ENCODE assay signal across 1 cellular context in the genomic region with DNA sequence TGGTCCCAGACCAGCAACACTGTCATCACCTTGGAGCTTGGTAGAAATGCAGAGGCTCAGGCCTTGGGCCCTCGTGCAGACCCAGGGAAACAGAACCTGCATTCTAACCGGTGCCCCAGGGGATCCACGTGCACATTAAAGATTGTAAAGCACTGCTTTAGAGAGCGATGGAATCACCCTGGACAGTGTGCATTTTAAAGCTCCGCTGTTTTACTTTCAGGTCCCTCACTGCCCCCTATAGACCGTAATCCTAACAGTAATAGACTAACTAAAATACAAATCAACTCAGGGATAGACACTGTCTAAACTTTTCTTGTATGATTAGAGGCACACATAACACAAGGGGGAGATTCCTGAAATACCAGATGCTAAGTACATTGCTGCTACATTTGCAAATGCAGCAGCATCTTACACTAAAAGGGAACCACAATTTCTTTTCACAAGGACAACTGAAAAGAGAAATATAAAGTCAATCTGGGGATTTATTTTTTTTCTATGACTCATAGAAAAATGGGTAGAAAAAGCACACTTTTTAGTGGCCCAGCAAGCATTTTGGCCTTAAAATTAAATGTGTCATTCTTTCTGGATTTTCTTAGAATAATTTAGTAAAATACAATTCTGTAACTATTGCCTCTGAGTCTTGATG.
TF ChIP-seq lines count a peak whose summit lies in the region.

No MANE protein-coding gene starts in this region.

TF ChIP-seq in GM12878, 131 proteins besides CTCF, POLR2A, EP300 and RAD21 (continued from another document):
- TF ChIP-seq, protein P1, sequence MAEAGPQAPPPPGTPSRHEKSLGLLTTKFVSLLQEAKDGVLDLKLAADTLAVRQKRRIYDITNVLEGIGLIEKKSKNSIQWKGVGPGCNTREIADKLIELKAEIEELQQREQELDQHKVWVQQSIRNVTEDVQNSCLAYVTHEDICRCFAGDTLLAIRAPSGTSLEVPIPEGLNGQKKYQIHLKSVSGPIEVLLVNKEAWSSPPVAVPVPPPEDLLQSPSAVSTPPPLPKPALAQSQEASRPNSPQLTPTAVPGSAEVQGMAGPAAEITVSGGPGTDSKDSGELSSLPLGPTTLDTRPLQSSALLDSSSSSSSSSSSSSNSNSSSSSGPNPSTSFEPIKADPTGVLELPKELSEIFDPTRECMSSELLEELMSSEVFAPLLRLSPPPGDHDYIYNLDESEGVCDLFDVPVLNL (IDR thresholded peaks at IDR 0.05; ENCODE audit: low read depth, low read length), result no peak
- no peak for TF ChIP-seq WRNIP1 (IDR thresholded peaks at IDR 0.05; ENCODE audit: borderline replicate concordance, low read depth, low read length)
- no peak for TF ChIP-seq CBX3 (IDR thresholded peaks at IDR 0.05; ENCODE audit: borderline replicate concordance, low read depth)
- no peak for TF ChIP-seq NFYA (IDR thresholded peaks at IDR 0.05; ENCODE audit: borderline replicate concordance, low read depth, low read length)
- no peak for TF ChIP-seq FOXM1 (IDR thresholded peaks at IDR 0.05; ENCODE audit: low read depth, low read length)
- TF ChIP-seq, protein P2, sequence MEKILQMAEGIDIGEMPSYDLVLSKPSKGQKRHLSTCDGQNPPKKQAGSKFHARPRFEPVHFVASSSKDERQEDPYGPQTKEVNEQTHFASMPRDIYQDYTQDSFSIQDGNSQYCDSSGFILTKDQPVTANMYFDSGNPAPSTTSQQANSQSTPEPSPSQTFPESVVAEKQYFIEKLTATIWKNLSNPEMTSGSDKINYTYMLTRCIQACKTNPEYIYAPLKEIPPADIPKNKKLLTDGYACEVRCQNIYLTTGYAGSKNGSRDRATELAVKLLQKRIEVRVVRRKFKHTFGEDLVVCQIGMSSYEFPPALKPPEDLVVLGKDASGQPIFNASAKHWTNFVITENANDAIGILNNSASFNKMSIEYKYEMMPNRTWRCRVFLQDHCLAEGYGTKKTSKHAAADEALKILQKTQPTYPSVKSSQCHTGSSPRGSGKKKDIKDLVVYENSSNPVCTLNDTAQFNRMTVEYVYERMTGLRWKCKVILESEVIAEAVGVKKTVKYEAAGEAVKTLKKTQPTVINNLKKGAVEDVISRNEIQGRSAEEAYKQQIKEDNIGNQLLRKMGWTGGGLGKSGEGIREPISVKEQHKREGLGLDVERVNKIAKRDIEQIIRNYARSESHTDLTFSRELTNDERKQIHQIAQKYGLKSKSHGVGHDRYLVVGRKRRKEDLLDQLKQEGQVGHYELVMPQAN (conservative IDR thresholded peaks at IDR 0.05), result no peak
- TF ChIP-seq SIX5 (IDR thresholded peaks at IDR 0.05; ENCODE audit: low read depth, low read length, severe bottlenecking), result no peak
- no peak for TF ChIP-seq SMAD5 (IDR thresholded peaks at IDR 0.05; ENCODE audit: low read depth)
- no peak for TF ChIP-seq SUZ12 (IDR thresholded peaks at IDR 0.05; ENCODE audit: unreplicated experiment)
- TF ChIP-seq CHD4 (IDR thresholded peaks at IDR 0.05), result no peak
- TF ChIP-seq BHLHE40 (IDR thresholded peaks at IDR 0.05; ENCODE audit: borderline replicate concordance in 1 of 2, low read depth in 2 of 2, low read length in 1 of 2), result no peak
- TF ChIP-seq, protein P3, sequence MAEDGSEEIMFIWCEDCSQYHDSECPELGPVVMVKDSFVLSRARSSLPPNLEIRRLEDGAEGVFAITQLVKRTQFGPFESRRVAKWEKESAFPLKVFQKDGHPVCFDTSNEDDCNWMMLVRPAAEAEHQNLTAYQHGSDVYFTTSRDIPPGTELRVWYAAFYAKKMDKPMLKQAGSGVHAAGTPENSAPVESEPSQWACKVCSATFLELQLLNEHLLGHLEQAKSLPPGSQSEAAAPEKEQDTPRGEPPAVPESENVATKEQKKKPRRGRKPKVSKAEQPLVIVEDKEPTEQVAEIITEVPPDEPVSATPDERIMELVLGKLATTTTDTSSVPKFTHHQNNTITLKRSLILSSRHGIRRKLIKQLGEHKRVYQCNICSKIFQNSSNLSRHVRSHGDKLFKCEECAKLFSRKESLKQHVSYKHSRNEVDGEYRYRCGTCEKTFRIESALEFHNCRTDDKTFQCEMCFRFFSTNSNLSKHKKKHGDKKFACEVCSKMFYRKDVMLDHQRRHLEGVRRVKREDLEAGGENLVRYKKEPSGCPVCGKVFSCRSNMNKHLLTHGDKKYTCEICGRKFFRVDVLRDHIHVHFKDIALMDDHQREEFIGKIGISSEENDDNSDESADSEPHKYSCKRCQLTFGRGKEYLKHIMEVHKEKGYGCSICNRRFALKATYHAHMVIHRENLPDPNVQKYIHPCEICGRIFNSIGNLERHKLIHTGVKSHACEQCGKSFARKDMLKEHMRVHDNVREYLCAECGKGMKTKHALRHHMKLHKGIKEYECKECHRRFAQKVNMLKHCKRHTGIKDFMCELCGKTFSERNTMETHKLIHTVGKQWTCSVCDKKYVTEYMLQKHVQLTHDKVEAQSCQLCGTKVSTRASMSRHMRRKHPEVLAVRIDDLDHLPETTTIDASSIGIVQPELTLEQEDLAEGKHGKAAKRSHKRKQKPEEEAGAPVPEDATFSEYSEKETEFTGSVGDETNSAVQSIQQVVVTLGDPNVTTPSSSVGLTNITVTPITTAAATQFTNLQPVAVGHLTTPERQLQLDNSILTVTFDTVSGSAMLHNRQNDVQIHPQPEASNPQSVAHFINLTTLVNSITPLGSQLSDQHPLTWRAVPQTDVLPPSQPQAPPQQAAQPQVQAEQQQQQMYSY (CRISPR knock-in tag; IDR thresholded peaks at IDR 0.05), result no peak
- TF ChIP-seq IKZF1 (conservative IDR thresholded peaks at IDR 0.05), result no peak
